14 cellular contexts compared by ENCODE assay signal in the genomic region with DNA sequence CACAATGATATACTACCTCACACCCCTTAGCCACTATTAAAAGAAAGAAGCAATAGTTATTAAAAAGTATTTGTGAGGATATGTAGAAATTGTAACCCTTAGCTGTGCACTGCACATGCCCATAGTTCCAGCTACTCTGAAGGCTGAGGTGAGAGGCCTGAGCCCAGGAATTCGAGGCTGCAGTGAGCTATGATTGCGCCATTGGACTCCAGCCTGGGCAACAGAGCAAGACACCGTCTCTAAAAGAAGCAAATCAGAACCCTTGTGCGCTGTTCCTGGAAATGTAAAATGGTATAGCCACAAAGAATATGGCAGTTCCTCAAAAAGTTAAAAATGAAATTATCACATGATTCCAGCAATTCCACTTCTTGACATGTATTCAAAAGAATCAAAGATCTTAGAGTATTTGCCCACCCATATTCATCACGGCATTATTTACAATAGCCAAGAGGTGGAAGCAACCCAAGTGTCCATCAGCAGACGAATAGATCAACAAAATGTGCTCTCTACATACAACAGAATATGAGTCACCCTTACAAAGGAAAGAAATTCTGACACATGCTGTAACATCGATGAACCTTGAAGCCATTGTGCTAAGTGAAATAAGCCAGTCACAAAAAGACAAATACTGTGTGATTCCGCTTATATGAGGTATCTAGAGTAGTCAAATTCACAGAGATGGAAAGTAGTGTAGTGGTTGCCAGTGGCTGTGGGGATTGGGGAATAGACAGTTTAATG.
"Had no signal": no experiment of that assay in that cellular context is flagged by ENCODE, and none has a peak within 500 bp of the region (broad histone marks: within the 10 kb centered on the region; RNA-seq: fewer than 3 reads in every experiment).

No MANE protein-coding gene starts in this region.

- ATAC-seq: activated CD8-positive, alpha-beta T cell treated with anti-CD3 and anti-CD28 coated beads, Interleukin-2, amount 10 ng/mL, durations not matched to agents 7 days and 5 days; left lung; natural killer cell treated with Interleukin-12 subunit alpha and Interleukin-12 subunit beta and Interleukin-15 and Interleukin-18, amount 100 ng/mL, for 72 hours; sciatic nerve; T-cell had no signal

- DNase-seq: activated CD4-positive, alpha-beta T cell treated with anti-CD3 and anti-CD28 coated beads for 4 hours; activated CD8-positive, alpha-beta T cell treated with anti-CD3 and anti-CD28 coated beads, Interleukin-2, amount 10 ng/mL, durations not matched to agents 7 days and 5 days; activated naive CD4-positive, alpha-beta T cell treated with anti-CD3 and anti-CD28 coated beads for 36 hours; caudate nucleus; effector memory CD4-positive, alpha-beta T cell; glutamatergic neuron; left lung; nucleus accumbens; stimulated activated naive CD4-positive, alpha-beta T cell treated with Interleukin-2 at 50 U/mL for 16 hours; T-cell; T1000; WERI-Rb-1 had no signal
